In the genomic region with DNA sequence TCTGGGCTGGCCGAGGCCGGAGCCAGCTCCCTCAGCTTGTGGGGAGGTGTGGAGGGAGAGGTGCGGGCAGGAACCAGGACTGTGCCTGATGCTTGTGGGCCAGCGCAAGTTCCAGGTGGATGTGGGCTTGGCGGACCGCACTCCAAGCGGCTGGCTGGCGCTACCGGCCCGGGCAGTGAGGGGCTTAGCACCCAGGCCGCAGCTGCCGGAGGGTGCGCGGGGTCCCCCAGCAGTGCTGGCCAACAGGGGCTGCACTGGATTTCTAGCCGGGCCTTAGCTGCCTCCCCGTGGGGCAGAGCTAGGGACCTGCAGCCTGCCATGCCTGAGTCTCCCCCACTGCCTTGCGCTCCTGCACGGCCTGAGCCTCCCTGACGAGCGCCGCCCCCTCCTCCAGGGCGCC, we compare ENCODE assay signal across 1 cellular context.
TF ChIP-seq lines count a peak whose summit lies in the region.

No MANE protein-coding gene starts in this region.

TF ChIP-seq in GM23338, 12 proteins besides CTCF, POLR2A, EP300 and RAD21:
- TF ChIP-seq EZH2phosphoT487 (IDR thresholded peaks at IDR 0.05; ENCODE audit: unreplicated experiment) (no peak), ZNF462 (CRISPR knock-in tag; IDR thresholded peaks at IDR 0.05) (no peak), ETS1 (IDR thresholded peaks at IDR 0.05) (no peak), REST (IDR thresholded peaks at IDR 0.05; ENCODE audit: unreplicated experiment) (no peak), JUNB (IDR thresholded peaks at IDR 0.05; ENCODE audit: unreplicated experiment) (no peak), CREB1 (CRISPR knock-in tag; IDR thresholded peaks at IDR 0.05; ENCODE audit: low read depth) (no peak), STAT1 (IDR thresholded peaks at IDR 0.05; ENCODE audit: unreplicated experiment) (no peak), NANOG (IDR thresholded peaks at IDR 0.05; ENCODE audit: borderline replicate concordance) (no peak), EZH2 (IDR thresholded peaks at IDR 0.05; ENCODE audit: low read depth, unreplicated experiment) (no peak), ZNF331 (CRISPR knock-in tag; IDR thresholded peaks at IDR 0.05; ENCODE audit: low read depth) (no peak), POLR2AphosphoS5 (IDR thresholded peaks at IDR 0.05; ENCODE audit: low read depth) (no peak), ZNF114 (CRISPR knock-in tag; IDR thresholded peaks at IDR 0.05) (no peak)
